In the genomic region with DNA sequence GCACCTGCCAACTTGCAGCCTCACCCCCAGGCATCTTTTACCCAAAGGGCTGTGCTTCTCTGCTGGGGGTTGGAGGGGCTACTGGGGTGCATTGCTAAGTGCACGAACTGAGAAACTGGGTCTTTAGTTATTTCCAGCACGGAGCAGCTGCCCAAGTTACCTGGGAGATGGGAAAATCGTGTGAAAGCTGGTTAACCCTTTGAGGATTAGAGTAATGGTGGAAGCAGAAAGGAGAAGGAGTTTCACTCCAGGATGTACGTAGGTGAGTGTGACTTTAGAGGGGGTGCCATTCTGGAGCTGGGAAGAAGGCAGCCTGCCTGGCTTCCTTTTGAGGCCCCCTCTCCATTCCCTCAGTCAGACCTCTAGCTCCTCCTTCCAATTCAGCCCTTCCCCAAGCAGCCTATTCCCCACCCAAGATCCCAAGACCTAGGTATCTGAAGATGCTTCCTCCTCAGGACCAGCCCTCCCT, we compare ENCODE assay signal across 8 cellular contexts. TPM values are rescaled to one million over a fixed set of nuclear protein-coding genes. Genes with fewer than 3 reads are reported as not detected.
A peak's percentile ranks its signal among the peaks of the same experiment; 100 is the strongest.
DNase-seq lines count a peak whose midpoint lies in the region; ATAC-seq and TF ChIP-seq lines count a peak whose summit lies in the region.

No MANE protein-coding gene starts in this region.

- H3K27ac ChIP-seq in SK-N-MC: no peak overlapping the region
- H3K27ac ChIP-seq in iPS DF 6.9 (ENCODE audit: low read length): no peak overlapping the region

- ATAC-seq in HG02852 (IDR thresholded peaks at IDR 0.05; ENCODE audit: unreplicated experiment) (no peak), GM18873 (IDR thresholded peaks at IDR 0.05; ENCODE audit: low FRiP score, unreplicated experiment) (no peak)

- in situ Hi-C loops in ACHN (cut with HindIII; ENCODE audit: low pct_ligation_motif_present, low pct_unique_long_range_greater_than_20kb, low sequenced_read_pairs): no loop called here

- H3K27me3 ChIP-seq in iPS DF 6.9 (ENCODE audit: control insufficient read depth, insufficient read depth, low read length) (no peaks in the 10 kb centered on the region), skeletal muscle satellite cell (ENCODE audit: control insufficient read depth, insufficient read depth, low read length) (no peaks in the 10 kb centered on the region)

- DNase-seq in SK-N-MC (ENCODE audit: low read depth, low spot score) (no peak), iPS DF 6.9 (ENCODE audit: low read depth, low spot score) (no peak), ACHN (no peak), DMS153 treated with DMSO at 0.1 percent for 48 hours (lab: John Stamatoyannopoulos, UW; ENCODE audit: unreplicated experiment) (no peak)

- H3K4me3 ChIP-seq in SK-N-MC (peak overlapping the region; percentile 93), iPS DF 6.9 (ENCODE audit: low read length) (peak overlapping the region; percentile 65; the same call in 1 of the 2 replicates), skeletal muscle satellite cell (ENCODE audit: low read length) (peak overlapping the region; percentile 99)

- H3K9me3 ChIP-seq in SK-N-MC (ENCODE audit: low read depth, low read length): no peaks in the 10 kb centered on the region
- H3K9me3 ChIP-seq in iPS DF 6.9 (ENCODE audit: control insufficient read depth, insufficient read depth, low read length): no peaks in the 10 kb centered on the region
- no peaks in the 10 kb centered on the region for H3K9me3 ChIP-seq in skeletal muscle satellite cell (replicated peaks; ENCODE audit: low read length)

- H3K36me3 ChIP-seq in SK-N-MC (ENCODE audit: insufficient read depth, low read length) (no peaks in the 10 kb centered on the region), iPS DF 6.9 (ENCODE audit: control insufficient read depth, insufficient read depth, low read length) (no peaks in the 10 kb centered on the region), skeletal muscle satellite cell (ENCODE audit: insufficient read depth, low read length) (no peaks in the 10 kb centered on the region)

- no CpG with 5 or more reads among the region's 4 CpGs for WGBS in iPS DF 6.9 (ENCODE audit: insufficient coverage, insufficient read length)

- H3K9ac ChIP-seq in SK-N-MC (ENCODE audit: insufficient read length) (no peak overlapping the region), skeletal muscle satellite cell (ENCODE audit: low read depth, low read length) (no peak overlapping the region)

- peak overlapping the region; percentile 95 for H3K4me2 ChIP-seq in skeletal muscle satellite cell (ENCODE audit: low read length)

- peak; percentile 4 for TF ChIP-seq POLR2A in GM19193 (IDR thresholded peaks at IDR 0.05; ENCODE audit: extremely low read depth, insufficient read depth, insufficient read length)

- peaks cover 2% of the 10 kb centered on the region; the same call in 1 of the 2 replicates for H3K4me1 ChIP-seq in iPS DF 6.9 (ENCODE audit: control insufficient read depth, insufficient read depth, low read length)
- H3K4me1 ChIP-seq in skeletal muscle satellite cell (ENCODE audit: control insufficient read depth, insufficient read depth, low read length): peaks cover 13% of the 10 kb centered on the region

RNA-seq across cellular contexts. Expression of a gene that starts 1.0 kb away (rescaled TPM):
- 15.5 and 19.7 TPM in 2 replicates for total RNA-seq in skeletal muscle satellite cell (2012; rRNA removed)

RNA-seq across cellular contexts. Expression of a gene that starts 28.4 kb away (rescaled TPM):
- 9.6 and 15.3 TPM in 2 replicates for total RNA-seq in skeletal muscle satellite cell (2012; rRNA removed)
